8 cellular contexts compared by ENCODE assay signal in the genomic region with DNA sequence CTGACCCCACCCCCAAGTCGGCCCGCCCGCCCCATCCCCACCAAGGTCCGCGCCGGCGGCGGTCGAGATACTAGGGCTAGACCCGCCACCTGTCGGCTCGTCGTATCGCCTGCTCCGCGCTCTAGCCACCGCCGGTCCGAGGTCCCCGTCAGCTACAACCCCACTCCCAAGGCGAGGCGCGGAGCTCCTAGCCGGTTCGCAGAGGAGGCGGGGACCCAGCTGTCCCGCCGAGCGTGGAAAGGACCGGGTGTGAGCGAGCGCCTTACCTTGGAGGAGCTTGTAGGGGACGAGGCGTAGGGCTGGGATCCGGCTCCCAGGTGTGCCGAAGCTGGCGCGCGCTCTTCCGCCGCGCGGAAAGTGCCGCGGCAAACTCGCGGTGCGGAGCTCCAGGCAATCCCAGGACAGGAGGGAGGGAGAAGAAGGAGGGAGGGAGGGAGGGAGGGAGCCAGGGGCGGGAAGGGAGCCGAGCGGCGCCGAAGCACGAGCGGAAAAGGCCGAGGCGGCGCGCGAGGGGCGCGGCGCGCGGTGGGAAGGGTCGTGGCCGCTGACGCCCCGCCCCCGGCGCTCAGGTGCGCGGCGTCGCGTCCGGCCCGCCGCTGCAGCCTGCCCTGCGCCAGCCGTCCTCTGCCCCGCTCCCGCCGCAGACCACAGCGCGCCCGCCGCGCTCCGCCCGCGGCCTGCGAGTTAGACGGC. TPM values are rescaled to one million over a fixed set of nuclear protein-coding genes. Genes with fewer than 3 reads are reported as not detected.
A peak's percentile ranks its signal among the peaks of the same experiment; 100 is the strongest.
DNase-seq lines count a peak whose midpoint lies in the region; ATAC-seq and FAIRE-seq lines count a peak whose summit lies in the region.

TSS of gene PAWR (minus strand) at position 359 of the 693 bp plus-strand sequence. CDS start 720 bp downstream, outside the sequence.

- no peaks in the 10 kb centered on the region for H3K9me3 Mint-ChIP-seq in activated T-cell treated with anti-CD3 and anti-CD28 coated beads, Interleukin-2, amount 50 U/mL, for 72 hours

- H3K27ac Mint-ChIP-seq in activated T-cell treated with anti-CD3 and anti-CD28 coated beads, Interleukin-2, amount 50 U/mL, for 72 hours, result no peak within 1 kb of the TSS

- no peaks in the 10 kb centered on the region for H3K9me3 ChIP-seq in neuron (ENCODE audit: low read length)

- no peaks in the 10 kb centered on the region for H3K27me3 ChIP-seq in neuron (ENCODE audit: insufficient read depth, low read length)

- peak within 1 kb of the TSS; percentile 82 to 89 for H3K4me3 Mint-ChIP-seq in activated T-cell treated with anti-CD3 and anti-CD28 coated beads, Interleukin-2, amount 50 U/mL, for 72 hours

- DNase-seq in COR-L47 (lab: John Stamatoyannopoulos, UW) (peak; percentile 81), GM19238 (ENCODE audit: insufficient read length, low spot score) (peak; percentile 76), NCI-H345 treated with DMSO at 0.1 percent for 48 hours (lab: John Stamatoyannopoulos, UW; ENCODE audit: unreplicated experiment) (peak; percentile 86), frontal cortex (ENCODE audit: low spot score in 2 of 2) (peak; percentile 57 to 64), pons (ENCODE audit: low spot score) (no peak)
- peak; percentile 35 to 62 for DNase-seq in activated T-cell treated with anti-CD3 and anti-CD28 coated beads, Interleukin-2, amount 50 U/mL, for 72 hours

- H3K4me1 Mint-ChIP-seq in activated T-cell treated with anti-CD3 and anti-CD28 coated beads, Interleukin-2, amount 50 U/mL, for 72 hours (ENCODE audit: low read depth), result peaks cover 21% of the 10 kb centered on the region

- H2AFZ ChIP-seq in neuron (ENCODE audit: low read depth, low read length), result peak within 1 kb of the TSS; percentile 91

- FAIRE-seq in frontal cortex (lab: Jason Lieb, UNC), result no peak

- H3K36me3 Mint-ChIP-seq in activated T-cell treated with anti-CD3 and anti-CD28 coated beads, Interleukin-2, amount 50 U/mL, for 72 hours (ENCODE audit: insufficient read depth in 2 of 2), result peaks cover 0 to 2% of the 10 kb centered on the region in 2 donors

- H3K27me3 Mint-ChIP-seq in activated T-cell treated with anti-CD3 and anti-CD28 coated beads, Interleukin-2, amount 50 U/mL, for 72 hours (ENCODE audit: low read depth), result peaks cover 33% of the 10 kb centered on the region

- H3K4me1 ChIP-seq in neuron (ENCODE audit: insufficient read depth, low read length), result peaks cover 17% of the 10 kb centered on the region

- H3K36me3 ChIP-seq in neuron (ENCODE audit: insufficient read depth, low read length), result no peaks in the 10 kb centered on the region

- peak; percentile 57 for ATAC-seq in HG03196 (IDR thresholded peaks at IDR 0.05; ENCODE audit: unreplicated experiment)
- peak; percentile 68 to 77 for ATAC-seq in activated T-cell treated with anti-CD3 and anti-CD28 coated beads, Interleukin-2, amount 50 U/mL, for 72 hours (replicated peaks in 1 of 2)

- peak within 1 kb of the TSS; percentile 79 for H3K4me3 ChIP-seq in neuron (ENCODE audit: low read length)

RNA-seq across cellular contexts. Expression of gene PAWR, which starts in this region (rescaled TPM):
- total RNA-seq in activated T-cell treated with anti-CD3 and anti-CD28 coated beads, Interleukin-2, amount 50 U/mL, for 72 hours, result 10 to 100 TPM in 1 of 2 donors, 1 to 10 TPM in 1; 4.4 to 18.5 TPM
- 22.0 TPM for total RNA-seq in frontal cortex
